Comparison of ENCODE assay signal across 12 cellular contexts in genomic region chr11:61737636-61738386, GRCh38.
"Had no signal": no experiment of that assay in that cellular context is flagged by ENCODE, and none has a peak within 500 bp of the region (broad histone marks: within the 10 kb centered on the region; RNA-seq: fewer than 3 reads in every experiment).

No MANE protein-coding gene starts in this region.

- H3K4me2 ChIP-seq: smooth muscle cell had no signal

- DNase-seq: activated CD4-positive, alpha-beta T cell treated with anti-CD3 and anti-CD28 coated beads, Interleukin-2, amount 50 U/mL, for 48 hours; activated naive CD4-positive, alpha-beta T cell treated with anti-CD3 and anti-CD28 coated beads, Interleukin-2, amount 50 U/mL, for 16 hours; adrenal gland; foreskin keratinocyte; glutamatergic neuron; hypothalamus; kidney glomerular epithelial cell; occipital lobe had no signal

- H3K36me3 ChIP-seq: adrenal gland had no signal

- H3K27me3 ChIP-seq: adrenal gland, right atrium auricular region had no signal

- H3K4me3 ChIP-seq: adrenal gland, right atrium auricular region, smooth muscle cell, suprapubic skin had no signal

- ATAC-seq: activated T-helper 17 cell treated with anti-CD3 and anti-CD28 coated beads, Interleukin-2, amount 50 U/mL, for 72 hours; foreskin keratinocyte had no signal

- H3K4me1 ChIP-seq: foreskin keratinocyte had no signal

- H3K27ac ChIP-seq: adrenal gland, foreskin keratinocyte, right atrium auricular region, suprapubic skin had no signal

- H3K9me3 ChIP-seq: adrenal gland, right atrium auricular region, suprapubic skin had no signal
